In the genomic region with DNA sequence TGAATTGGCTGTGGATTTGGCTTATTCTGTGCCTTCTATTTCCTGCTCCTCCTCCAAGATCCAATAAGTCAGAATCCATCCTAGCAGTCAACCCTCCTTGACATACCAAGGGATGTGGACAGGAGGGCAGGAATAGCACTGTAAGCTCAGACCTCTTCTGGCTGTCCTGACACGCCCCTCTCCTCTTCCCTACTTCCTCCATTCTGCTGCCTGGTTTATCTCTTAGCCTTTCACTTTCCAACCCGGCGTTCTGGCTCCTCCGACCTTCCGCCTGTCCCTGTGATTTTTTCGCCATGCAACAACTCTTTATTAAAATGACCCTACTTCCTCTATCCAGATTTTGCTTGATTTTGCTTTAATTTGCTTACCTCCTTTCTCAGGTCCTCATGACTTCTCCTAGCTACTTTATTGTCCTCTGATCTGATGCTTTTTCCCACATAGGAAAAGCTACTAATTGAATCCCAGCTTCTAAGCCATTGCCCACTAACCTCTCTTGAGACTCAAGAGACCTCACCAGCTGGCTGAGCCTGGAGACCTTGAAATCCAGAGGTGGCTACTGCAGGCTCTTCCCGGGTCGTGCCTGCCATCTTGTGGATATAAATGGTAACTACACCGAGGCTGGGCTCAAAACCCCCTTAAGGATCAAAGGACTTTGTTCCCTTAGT, we compare ENCODE assay signal across 8 cellular contexts.
DNase-seq lines count a peak whose midpoint lies in the region; ATAC-seq and TF ChIP-seq lines count a peak whose summit lies in the region.

No MANE protein-coding gene starts in this region.

- ATAC-seq in HG02870 (IDR thresholded peaks at IDR 0.05; ENCODE audit: unreplicated experiment): peak; percentile 78
- peak; percentile 79 for ATAC-seq in lung (ENCODE audit: insufficient read depth, low FRiP score)

- peak; percentile 65 for TF ChIP-seq CTCF in GM13976 (IDR thresholded peaks at IDR 0.05; ENCODE audit: borderline replicate concordance, control extremely low read depth, extremely low read depth, insufficient read depth, missing control alignments)
- TF ChIP-seq CTCF in WERI-Rb-1 (IDR thresholded peaks at IDR 0.05; ENCODE audit: low read depth, low read length): peak; percentile 67
- TF ChIP-seq CTCF in lung (IDR thresholded peaks at IDR 0.05; ENCODE audit: control extremely low read depth, extremely low read depth): peak; percentile 45

- H3K27me3 Mint-ChIP-seq in dendritic cell treated with granulocyte-macrophage colony-stimulating factor and Interleukin-4, amounts not matched to agents 40 ng/mL and 50 ng/mL, for 4 days: peaks cover 1% of the 10 kb centered on the region

- peak overlapping the region; percentile 5 for H3K27ac Mint-ChIP-seq in dendritic cell treated with granulocyte-macrophage colony-stimulating factor and Interleukin-4, amounts not matched to agents 40 ng/mL and 50 ng/mL, for 4 days

- no peaks in the 10 kb centered on the region for H3K9me3 Mint-ChIP-seq in dendritic cell treated with granulocyte-macrophage colony-stimulating factor and Interleukin-4, amounts not matched to agents 40 ng/mL and 50 ng/mL, for 4 days

- H3K9me3 ChIP-seq in WERI-Rb-1 (ENCODE audit: severe bottlenecking): no peaks in the 10 kb centered on the region
- H3K9me3 ChIP-seq in lung (ENCODE audit: control insufficient read depth in 2 of 2, insufficient read depth in 1 of 2, low read length in 1 of 2): no peaks in the 10 kb centered on the region

- peaks cover 24% of the 10 kb centered on the region for H3K4me1 Mint-ChIP-seq in dendritic cell treated with granulocyte-macrophage colony-stimulating factor and Interleukin-4, amounts not matched to agents 40 ng/mL and 50 ng/mL, for 4 days (ENCODE audit: low read depth)

- H3K4me3 ChIP-seq in WERI-Rb-1 (ENCODE audit: low read depth, low read length) (no peak overlapping the region), lung (no peak overlapping the region)

- in situ Hi-C loops in ACHN (cut with HindIII; ENCODE audit: low pct_ligation_motif_present, low pct_unique_long_range_greater_than_20kb, low sequenced_read_pairs) (no loop called here), GM13976 (cut with MboI; ENCODE audit: low sequenced_read_pairs, unreplicated experiment) (loop anchor here (10.0 kb wide), 1 partner anchor 943 kb away; no protein-coding TSS in a partner anchor)

- no peak overlapping the region for H3K27ac ChIP-seq in WERI-Rb-1
- no peak overlapping the region for H3K27ac ChIP-seq in lung (ENCODE audit: low read depth in 1 of 2, low read length in 1 of 2)

- DNase-seq in ACHN (peak; percentile 42), GM13976 (ENCODE audit: low spot score) (peak; percentile 38), NCI-H2107 treated with DMSO at 0.1 percent for 48 hours (lab: John Stamatoyannopoulos, UW; ENCODE audit: unreplicated experiment) (peak; percentile 1), WERI-Rb-1 (peak; percentile 69), lung (ENCODE audit: low spot score) (peak; percentile 33)
- peak; percentile 1 to 12 for DNase-seq in stimulated activated CD8-positive, alpha-beta memory T cell treated with anti-CD3 and anti-CD28 coated beads, Interleukin-7, amount 100 ng/mL, for 1 hour (ENCODE audit: low read depth in 2 of 2)

- H3K27me3 ChIP-seq in WERI-Rb-1 (ENCODE audit: insufficient read depth, low read depth, severe bottlenecking) (peaks cover 2% of the 10 kb centered on the region), lung (ENCODE audit: control insufficient read depth, insufficient read depth) (no peaks in the 10 kb centered on the region)

- intact Hi-C loops in dendritic cell treated with granulocyte-macrophage colony-stimulating factor and Interleukin-4, amounts not matched to agents 40 ng/mL and 50 ng/mL, for 4 days (cut with micrococcal nuclease): loop anchor here (1.0 kb wide), 1 partner anchor 951 kb away; no protein-coding TSS in a partner anchor

- H3K4me3 Mint-ChIP-seq in dendritic cell treated with granulocyte-macrophage colony-stimulating factor and Interleukin-4, amounts not matched to agents 40 ng/mL and 50 ng/mL, for 4 days: peak overlapping the region; percentile 64

- no peaks in the 10 kb centered on the region for H3K36me3 ChIP-seq in WERI-Rb-1
- no peaks in the 10 kb centered on the region for H3K36me3 ChIP-seq in lung (ENCODE audit: control insufficient read depth in 2 of 2, insufficient read depth in 2 of 2, low read length in 2 of 2)

- H3K36me3 Mint-ChIP-seq in dendritic cell treated with granulocyte-macrophage colony-stimulating factor and Interleukin-4, amounts not matched to agents 40 ng/mL and 50 ng/mL, for 4 days (ENCODE audit: low read depth): no peaks in the 10 kb centered on the region

- 20 to 21% methylated on average over 9 of the region's 9 CpGs for WGBS in lung, 2 donors

- peaks cover 0 to 5% of the 10 kb centered on the region in 2 donors for H3K4me1 ChIP-seq in lung (ENCODE audit: control insufficient read depth in 2 of 2, insufficient read depth in 2 of 2, low read length in 2 of 2)

Comparison
In these comparisons a context has a peak if more than half of its experiments do, and no peak if none do; other contexts are left out.
1. DNase-seq: peak in every context shown above with its lines; median percentile 69 in WERI-Rb-1; 42 in ACHN; 38 in GM13976; 33 in lung; 6 in stimulated activated CD8-positive, alpha-beta memory T cell treated with anti-CD3 and anti-CD28 coated beads, Interleukin-7, amount 100 ng/mL, for 1 hour; 1 in NCI-H2107 treated with DMSO at 0.1 percent for 48 hours.